In the genomic region with DNA sequence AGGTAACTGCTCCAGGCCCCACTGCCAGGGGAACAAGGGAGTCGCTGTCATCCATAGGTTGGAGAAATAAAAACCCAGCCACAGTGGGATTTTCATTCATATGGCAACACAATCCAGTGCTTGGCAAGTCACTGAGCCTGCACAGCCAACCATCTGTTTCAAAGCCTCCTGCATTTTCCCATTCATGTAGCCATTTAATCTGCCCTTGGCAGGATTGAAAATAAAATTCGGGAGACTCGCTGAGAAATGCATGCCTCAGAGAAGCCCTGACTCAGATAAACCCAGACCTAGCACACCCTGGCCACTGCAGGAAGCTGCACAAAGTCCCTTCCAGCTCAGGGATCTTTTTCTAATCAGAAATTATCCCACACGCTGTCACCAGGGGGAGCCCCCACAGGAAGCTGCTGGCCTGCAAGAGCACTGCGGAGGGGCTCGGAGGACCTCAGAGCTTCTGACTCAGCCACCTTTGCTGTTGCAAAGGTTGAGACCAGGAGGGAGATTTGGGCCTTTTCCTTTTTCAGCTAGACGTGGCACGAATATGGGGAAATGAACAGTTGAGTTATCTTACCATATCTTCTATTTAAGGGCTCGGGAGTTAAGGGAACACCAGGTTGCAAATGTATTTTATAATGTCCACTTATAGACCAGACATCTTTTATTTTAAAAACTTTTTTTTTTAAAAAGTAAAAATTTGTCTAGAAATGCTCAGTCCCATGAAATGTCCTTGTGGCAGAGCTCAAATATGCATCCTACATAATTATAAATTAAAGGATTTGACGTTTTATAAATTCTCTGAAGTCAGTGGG, we compare ENCODE assay signal across 8 cellular contexts.
DNase-seq lines count a peak whose midpoint lies in the region; ATAC-seq and TF ChIP-seq lines count a peak whose summit lies in the region.

No MANE protein-coding gene starts in this region.

- TF ChIP-seq EP300 in SK-N-SH (IDR thresholded peaks at IDR 0.05; ENCODE audit: borderline replicate concordance in 1 of 2, low read depth in 1 of 2, low read length in 1 of 2) = no peak

- H3K4me3 ChIP-seq in SK-N-SH (ENCODE audit: low read depth in 2 of 2, low read length in 1 of 2) (peak overlapping the region in 1 of 2 experiments; percentile 18; a peak in 1 of 4 replicates), heart right ventricle (no peak overlapping the region)

- DNase-seq in GM10248 (ENCODE audit: extremely low spot score) = peak; percentile 51
- peak; percentile 51 for DNase-seq in KG1 (lab: John Stamatoyannopoulos, UW)
- peak; percentile 64 for DNase-seq in SK-N-SH
- peak; percentile 57 to 74 for DNase-seq in activated naive CD4-positive, alpha-beta T cell treated with anti-CD3 and anti-CD28 coated beads, Interleukin-2, amount 50 U/mL, for 72 hours (ENCODE audit: low spot score in 2 of 2)
- peak; percentile 30 to 46 for DNase-seq in heart right ventricle
- DNase-seq in retina = peak; percentile 83

- H4K20me1 ChIP-seq in SK-N-SH (ENCODE audit: insufficient read depth) = no peaks in the 10 kb centered on the region

- H3K27ac ChIP-seq in SK-N-SH (ENCODE audit: low read depth in 2 of 2, low read length in 1 of 2) (no peak overlapping the region), heart right ventricle (no peak overlapping the region)

- no peaks in the 10 kb centered on the region for H3K9me3 Mint-ChIP-seq in activated naive CD4-positive, alpha-beta T cell treated with anti-CD3 and anti-CD28 coated beads, Interleukin-2, amount 50 U/mL, for 72 hours

- TF ChIP-seq RAD21 in SK-N-SH (IDR thresholded peaks at IDR 0.05; ENCODE audit: low read length) = peak; percentile 65

- 0 out of 2 replicates have a peak overlapping the region, but pooled peaks have one; percentile 1 for H2AFZ ChIP-seq in SK-N-SH (ENCODE audit: low read depth)

- peaks cover 0 to 4% of the 10 kb centered on the region in 2 experiments; a peak in 1 of 4 replicates for H3K4me1 ChIP-seq in SK-N-SH (ENCODE audit: control insufficient read depth in 1 of 2, insufficient read depth in 2 of 2, low read depth in 1 of 2, low read length in 1 of 2)
- peaks cover 0 to 7% (median 0%) of the 10 kb centered on the region in 9 donors for H3K4me1 ChIP-seq in heart right ventricle

- H3K27me3 ChIP-seq in SK-N-SH (ENCODE audit: insufficient read depth) (no peaks in the 10 kb centered on the region), heart right ventricle (peaks cover 0 to 11% (median 0%) of the 10 kb centered on the region in 7 donors)

- intact Hi-C loops in heart right ventricle (cut with DNase I) = no loop called here

- H3K9me2 ChIP-seq in SK-N-SH = no peaks in the 10 kb centered on the region

- no peak overlapping the region for H3K4me2 ChIP-seq in SK-N-SH

- peak; percentile 85 for TF ChIP-seq CTCF in GM10248 (IDR thresholded peaks at IDR 0.05; ENCODE audit: control extremely low read depth, extremely low read depth, low read depth, missing control alignments)
- TF ChIP-seq CTCF in SK-N-SH (IDR thresholded peaks at IDR 0.05) = peak; percentile 86
- peak; percentile 39 to 83 (median 71) for TF ChIP-seq CTCF in heart right ventricle (IDR thresholded peaks at IDR 0.05)

- WGBS in SK-N-SH (ENCODE audit: low lambda C conversion rate) = 39% methylated on average over 10 of the region's 10 CpGs
- WGBS in heart right ventricle, 2 donors = 22 to 25% methylated on average over 10 of the region's 10 CpGs

- POLR2A ChIA-PET in GM10248 (lab: Yijun Ruan, JAX) (no interaction called here), SK-N-SH (lab: Yijun Ruan, JAX) (interaction anchor here (1.0 kb wide), 1 partner anchor 64 kb away, joined by 3 read pairs; no protein-coding TSS in a partner anchor)

- no peaks in the 10 kb centered on the region for H3K36me3 ChIP-seq in SK-N-SH (replicated peaks in 1 of 2; ENCODE audit: control insufficient read depth in 1 of 2, insufficient read depth in 2 of 2, low read length in 1 of 2)
- no peaks in the 10 kb centered on the region for H3K36me3 ChIP-seq in heart right ventricle

- H3K9ac ChIP-seq in SK-N-SH = no peak overlapping the region

- no peaks in the 10 kb centered on the region for H3K36me3 Mint-ChIP-seq in activated naive CD4-positive, alpha-beta T cell treated with anti-CD3 and anti-CD28 coated beads, Interleukin-2, amount 50 U/mL, for 72 hours

- peaks cover 4% of the 10 kb centered on the region for H3F3A ChIP-seq in SK-N-SH (replicated peaks; ENCODE audit: insufficient read depth)

- peak overlapping the region in 1 of 2 donors; percentile 9 for H3K27ac Mint-ChIP-seq in activated naive CD4-positive, alpha-beta T cell treated with anti-CD3 and anti-CD28 coated beads, Interleukin-2, amount 50 U/mL, for 72 hours

- H3K9me3 ChIP-seq in SK-N-SH = no peaks in the 10 kb centered on the region
- H3K9me3 ChIP-seq in heart right ventricle = no peaks in the 10 kb centered on the region

- ATAC-seq in GM21825 (IDR thresholded peaks at IDR 0.05; ENCODE audit: unreplicated experiment) (peak; percentile 89), heart right ventricle (peak; percentile 50 to 79 (median 56)), HG02840 (IDR thresholded peaks at IDR 0.05; ENCODE audit: low FRiP score, unreplicated experiment) (no peak)
- ATAC-seq in activated naive CD4-positive, alpha-beta T cell treated with anti-CD3 and anti-CD28 coated beads, Interleukin-2, amount 50 U/mL, for 72 hours = peak; percentile 89 to 92

- H3K79me2 ChIP-seq in SK-N-SH (ENCODE audit: insufficient read depth) = no peaks in the 10 kb centered on the region

- CTCF ChIA-PET in GM10248 (lab: Yijun Ruan, JAX) (interaction anchor here (0.6 to 5.5 kb wide), 41 partner anchors 8 to 1654 kb away, joined by 3 to 36 read pairs (median 4); partner anchors contain the start of gene RSRC1), SK-N-SH (lab: Yijun Ruan, JAX) (interaction anchor here (0.6 to 4.8 kb wide), 52 partner anchors 9 to 1185 kb away, joined by 3 to 34 read pairs (median 4); partner anchors contain the start of genes GFM1 and MLF1)

TF ChIP-seq in SK-N-SH, 30 proteins besides CTCF, POLR2A, EP300 and RAD21:
- TF ChIP-seq MXI1 (IDR thresholded peaks at IDR 0.05; ENCODE audit: low read depth, low read length) (no peak), SIN3A (IDR thresholded peaks at IDR 0.05; ENCODE audit: borderline replicate concordance, low read depth, low read length) (no peak), YY1 (IDR thresholded peaks at IDR 0.05; ENCODE audit: low read depth) (no peak), SMC3 (IDR thresholded peaks at IDR 0.05; ENCODE audit: low read depth, low read length) (peak; percentile 76), RXRA (IDR thresholded peaks at IDR 0.05; ENCODE audit: borderline replicate concordance, low read depth) (no peak), RCOR1 (IDR thresholded peaks at IDR 0.05; ENCODE audit: low read length) (no peak), FOXM1 (IDR thresholded peaks at IDR 0.05; ENCODE audit: low read depth) (no peak)
